In the genomic region with DNA sequence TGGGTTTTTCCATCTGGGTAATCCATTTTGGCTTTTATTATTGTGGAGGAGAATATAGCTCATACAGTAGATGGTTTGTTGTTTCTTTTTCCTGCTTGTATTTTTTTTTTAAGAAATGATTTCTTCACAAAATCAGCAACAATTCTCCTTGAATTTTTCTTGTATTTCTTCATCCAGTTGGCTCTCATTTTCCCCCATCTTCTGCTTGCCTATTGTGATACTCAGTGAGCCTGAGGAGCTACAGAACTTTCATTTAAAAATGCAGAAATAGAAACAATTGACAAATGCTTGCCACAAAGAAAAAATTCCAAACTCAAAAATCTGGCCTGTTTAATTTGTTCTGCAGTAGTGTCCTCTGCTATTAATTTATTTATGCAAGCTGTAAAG, we compare ENCODE assay signal across 16 cellular contexts.
A peak's percentile ranks its signal among the peaks of the same experiment; 100 is the strongest.
DNase-seq lines count a peak whose midpoint lies in the region; ATAC-seq and TF ChIP-seq lines count a peak whose summit lies in the region.
"Had no signal": no experiment of that assay in that cellular context is flagged by ENCODE, and none has a peak within 500 bp of the region (broad histone marks: within the 10 kb centered on the region; RNA-seq: fewer than 3 reads in every experiment).

No MANE protein-coding gene starts in this region.

- H3K27ac ChIP-seq in left ventricle myocardium inferior (replicated peaks), result peak overlapping the region; percentile 55
- peak overlapping the region; percentile 38 for H3K27ac ChIP-seq in hepatocyte
- peak overlapping the region; percentile 1 to 40 for H3K27ac ChIP-seq in thoracic aorta

- no peaks in the 10 kb centered on the region for H4K20me1 ChIP-seq in hepatocyte (ENCODE audit: insufficient read depth, poor library complexity, severe bottlenecking)

- peak overlapping the region; percentile 51 for H3K4me2 ChIP-seq in hepatocyte

- H3K4me1 ChIP-seq in left ventricle myocardium inferior (peaks cover 31% of the 10 kb centered on the region), adipocyte (ENCODE audit: control insufficient read depth, insufficient read depth, low read length) (peaks cover 21% of the 10 kb centered on the region), hepatocyte (ENCODE audit: insufficient read depth) (no peaks in the 10 kb centered on the region), thoracic aorta (ENCODE audit: control insufficient read depth in 1 of 2, low read depth in 2 of 2) (peaks cover 12 to 14% of the 10 kb centered on the region in 2 donors), Caco-2 (peaks cover 10% of the 10 kb centered on the region; the same call in 1 of the 2 replicates)

- no peak overlapping the region for H3K27ac Mint-ChIP-seq in Caco-2 (ENCODE audit: unreplicated experiment)
- H3K27ac Mint-ChIP-seq: stimulated activated naive B cell treated with anti-CD40 and anti-IgM and Interleukin-4, amounts not matched to agents 10 μg/mL and 1 μg/mL and 100 μg/mL, for 72 hours had no signal

- H3K9me2 ChIP-seq in hepatocyte (replicated peaks; ENCODE audit: insufficient read depth), result no peaks in the 10 kb centered on the region

- H3K27me3 ChIP-seq in left ventricle myocardium inferior (ENCODE audit: low read depth), result no peaks in the 10 kb centered on the region
- no peaks in the 10 kb centered on the region for H3K27me3 ChIP-seq in adipocyte (replicated peaks; ENCODE audit: control insufficient read depth, insufficient read depth, low read length)
- no peaks in the 10 kb centered on the region for H3K27me3 ChIP-seq in hepatocyte
- H3K27me3 ChIP-seq in thoracic aorta (replicated peaks; ENCODE audit: insufficient read depth), result no peaks in the 10 kb centered on the region
- H3K27me3 ChIP-seq in Caco-2 (replicated peaks; ENCODE audit: control insufficient read depth, insufficient read depth, low read length), result no peaks in the 10 kb centered on the region
- H3K27me3 ChIP-seq: gastroesophageal sphincter had no signal

- H3K9me3 ChIP-seq in left ventricle myocardium inferior (replicated peaks) (no peaks in the 10 kb centered on the region), adipocyte (ENCODE audit: control insufficient read depth, low read length) (no peaks in the 10 kb centered on the region), hepatocyte (ENCODE audit: low read depth) (no peaks in the 10 kb centered on the region), thoracic aorta (no peaks in the 10 kb centered on the region), Caco-2 (no peaks in the 10 kb centered on the region)
- H3K9me3 ChIP-seq: gastroesophageal sphincter had no signal

- no peak for DNase-seq in left ventricle myocardium inferior
- no peak for DNase-seq in Right ventricle myocardium inferior (ENCODE audit: missing footprints)
- peak; percentile 52 for DNase-seq in adipocyte (ENCODE audit: low read depth)
- no peak for DNase-seq in hepatocyte (ENCODE audit: low spot score)
- no peak for DNase-seq in thoracic aorta (ENCODE audit: low spot score)
- no peak for DNase-seq in DMS53 (lab: John Stamatoyannopoulos, UW)
- DNase-seq in Caco-2, result no peak
- DNase-seq: activated CD4-positive, CD25-positive, alpha-beta regulatory T cell treated with anti-CD3 and anti-CD28 coated beads, Interleukin-2, amount 50 U/mL, for 72 hours; effector CD8-positive, alpha-beta T cell; mesendoderm; NCI-H2081 treated with DMSO at 0.1 percent for 48 hours; stimulated activated naive B cell treated with anti-CD40 and anti-IgM and Interleukin-4, amounts not matched to agents 10 μg/mL and 1 μg/mL and 100 μg/mL, for 72 hours; T-helper 1 cell had no signal

- peak overlapping the region; percentile 70 for H3K9ac ChIP-seq in adipocyte (ENCODE audit: low read length)

- H3K4me3 ChIP-seq in left ventricle myocardium inferior, result peak overlapping the region; percentile 36
- H3K4me3 ChIP-seq in adipocyte (ENCODE audit: low read length), result peak overlapping the region; percentile 79
- H3K4me3 ChIP-seq in hepatocyte, result no peak overlapping the region
- peak overlapping the region; percentile 18 for H3K4me3 ChIP-seq in thoracic aorta
- no peak overlapping the region for H3K4me3 ChIP-seq in Caco-2 (ENCODE audit: low read depth, low read length)
- H3K4me3 ChIP-seq: skin epidermis had no signal

- H3K27me3 Mint-ChIP-seq in Caco-2 (ENCODE audit: insufficient read depth, unreplicated experiment), result no peaks in the 10 kb centered on the region
- H3K27me3 Mint-ChIP-seq: stimulated activated naive B cell treated with anti-CD40 and anti-IgM and Interleukin-4, amounts not matched to agents 10 μg/mL and 1 μg/mL and 100 μg/mL, for 72 hours had no signal

- H2AFZ ChIP-seq in hepatocyte, result no peak overlapping the region

- BruUV-seq in Caco-2 (replicated peaks; lab: Mats Ljungman, UMichigan), result no TSS peak

- H3K4me1 Mint-ChIP-seq in Caco-2 (ENCODE audit: low read depth, unreplicated experiment), result no peaks in the 10 kb centered on the region
- H3K4me1 Mint-ChIP-seq: stimulated activated naive B cell treated with anti-CD40 and anti-IgM and Interleukin-4, amounts not matched to agents 10 μg/mL and 1 μg/mL and 100 μg/mL, for 72 hours had no signal

- ATAC-seq in Right ventricle myocardium inferior (no peak), thoracic aorta (ENCODE audit: insufficient number of reproducible peaks, low FRiP score, low read depth) (no peak), HG03571 (IDR thresholded peaks at IDR 0.05; ENCODE audit: unreplicated experiment) (no peak)
- ATAC-seq: gastroesophageal sphincter; stimulated activated naive B cell treated with anti-CD40 and anti-IgM and Interleukin-4, amounts not matched to agents 10 μg/mL and 1 μg/mL and 100 μg/mL, for 72 hours had no signal

- POLR2A ChIA-PET in Caco-2 (lab: Charles Lee), result no interaction called here

- no peaks in the 10 kb centered on the region for H3K9me3 Mint-ChIP-seq in Caco-2 (ENCODE audit: unreplicated experiment)
- H3K9me3 Mint-ChIP-seq: stimulated activated naive B cell treated with anti-CD40 and anti-IgM and Interleukin-4, amounts not matched to agents 10 μg/mL and 1 μg/mL and 100 μg/mL, for 72 hours had no signal

- CTCF ChIA-PET in Caco-2 (lab: Charles Lee), result interaction anchor here (0.6 kb wide), 1 partner anchor 434 kb away, joined by 6 read pairs; no protein-coding TSS in a partner anchor

- H3K36me3 ChIP-seq in left ventricle myocardium inferior (no peaks in the 10 kb centered on the region), adipocyte (ENCODE audit: control insufficient read depth, insufficient read depth, low read length, severe bottlenecking) (no peaks in the 10 kb centered on the region), hepatocyte (replicated peaks; ENCODE audit: insufficient read depth, low read depth) (no peaks in the 10 kb centered on the region), thoracic aorta (no peaks in the 10 kb centered on the region), Caco-2 (ENCODE audit: control insufficient read depth, insufficient read depth, low read length) (no peaks in the 10 kb centered on the region)
- H3K36me3 ChIP-seq: gastroesophageal sphincter had no signal

- H3K4me3 Mint-ChIP-seq in Caco-2 (ENCODE audit: unreplicated experiment), result no peak overlapping the region
- H3K4me3 Mint-ChIP-seq: stimulated activated naive B cell treated with anti-CD40 and anti-IgM and Interleukin-4, amounts not matched to agents 10 μg/mL and 1 μg/mL and 100 μg/mL, for 72 hours had no signal

- peaks cover 12% of the 10 kb centered on the region for H3K79me2 ChIP-seq in hepatocyte

- H3K36me3 Mint-ChIP-seq in Caco-2 (ENCODE audit: insufficient read depth, unreplicated experiment), result peaks cover 4% of the 10 kb centered on the region

- intact Hi-C loops in left ventricle myocardium inferior (cut with micrococcal nuclease), result no loop called here
- intact Hi-C loops in Right ventricle myocardium inferior (cut with DNase I), result no loop called here
- intact Hi-C loops in Caco-2 (cut with micrococcal nuclease; ENCODE audit: unreplicated experiment), result loop anchor here (5.0 kb wide), 1 partner anchor 66 kb away; no protein-coding TSS in a partner anchor

- TF ChIP-seq CTCF in left ventricle myocardium inferior (IDR thresholded peaks at IDR 0.05; ENCODE audit: borderline replicate concordance), result no peak
- TF ChIP-seq CTCF in hepatocyte (IDR thresholded peaks at IDR 0.05; ENCODE audit: poor library complexity), result no peak
- TF ChIP-seq CTCF in thoracic aorta (IDR thresholded peaks at IDR 0.05), result no peak
- TF ChIP-seq CTCF in Caco-2 (IDR thresholded peaks at IDR 0.05; ENCODE audit: insufficient read depth in 1 of 2, low read depth in 1 of 2, low read length in 1 of 2, severe bottlenecking in 1 of 2, unreplicated experiment in 1 of 2), result no peak

Comparison
In these comparisons a context has a peak if more than half of its experiments do, and no peak if none do; other contexts are left out.
1. H3K4me3 ChIP-seq: peak in left ventricle myocardium inferior (single experiment), adipocyte (single experiment) and thoracic aorta (single experiment); none in hepatocyte (single experiment) and Caco-2 (single experiment).
2. Peak in every context shown above with its lines, with median percentiles within 50 percentile points of each other: H3K27ac ChIP-seq.